In genomic region chr1:25782608-25783201, GRCh38 we compare ENCODE assay signal across 2 cellular contexts.
TF ChIP-seq lines count a peak whose summit lies in the region.

No MANE protein-coding gene starts in this region.

TF ChIP-seq in HEK293, 187 proteins besides CTCF, POLR2A, EP300 and RAD21 (continued from another document and continues in another):
- TF ChIP-seq ZBTB26 (tag by site-specific recombination; optimal IDR thresholded peaks at IDR 0.05) (no peak), BCL11B (tag by site-specific recombination; IDR thresholded peaks at IDR 0.05; ENCODE audit: low read depth) (no peak), ZNF639 (tag by site-specific recombination; IDR thresholded peaks at IDR 0.05) (peak; percentile 47; the same call in 1 of the 2 replicates), ZEB2 (tag by site-specific recombination; IDR thresholded peaks at IDR 0.05) (peak; percentile 80; the same call in 1 of the 2 replicates), ZNF544 (tag by site-specific recombination; IDR thresholded peaks at IDR 0.05) (no peak), ZNF837 (tag by site-specific recombination; IDR thresholded peaks at IDR 0.05) (no peak), ELK4 (IDR thresholded peaks at IDR 0.05; ENCODE audit: borderline replicate concordance, low read depth, low read length) (no peak), FEZF1 (tag by site-specific recombination; IDR thresholded peaks at IDR 0.05) (peak; percentile 53; the same call in 1 of the 2 replicates), ZNF704 (tag by site-specific recombination; IDR thresholded peaks at IDR 0.05) (no peak), ZNF629 (tag by site-specific recombination; IDR thresholded peaks at IDR 0.05) (peak; percentile 92), ZNF830 (tag by site-specific recombination; IDR thresholded peaks at IDR 0.05; ENCODE audit: low read depth) (no peak), ZXDB (tag by site-specific recombination; IDR thresholded peaks at IDR 0.05) (peak; percentile 69), ZBTB6 (tag by site-specific recombination; IDR thresholded peaks at IDR 0.05) (no peak), TSHZ1 (tag by site-specific recombination; IDR thresholded peaks at IDR 0.05; ENCODE audit: borderline replicate concordance) (peak; percentile 32; the same call in 1 of the 2 replicates), MYNN (tag by site-specific recombination; IDR thresholded peaks at IDR 0.05; ENCODE audit: borderline replicate concordance) (no peak)

TF ChIP-seq in K562, 482 proteins besides CTCF, POLR2A, EP300 and RAD21 (continued from another document and continues in another):
- no peak for TF ChIP-seq MBD1 (CRISPR knock-in tag; IDR thresholded peaks at IDR 0.05)
- no peak for TF ChIP-seq HDAC8 (tag; IDR thresholded peaks at IDR 0.05)
- no peak for TF ChIP-seq GATAD2B (IDR thresholded peaks at IDR 0.05; ENCODE audit: borderline replicate concordance)
- no peak for TF ChIP-seq HMG20A (CRISPR knock-in tag; conservative IDR thresholded peaks at IDR 0.05)
- TF ChIP-seq KDM5B (IDR thresholded peaks at IDR 0.05; ENCODE audit: insufficient replicate concordance, low read depth, low read length): no peak
- no peak for TF ChIP-seq E2F5 (CRISPR knock-in tag; IDR thresholded peaks at IDR 0.05)
- TF ChIP-seq ZNF407 (IDR thresholded peaks at IDR 0.05; ENCODE audit: low read depth): no peak
- peak; percentile 90 for TF ChIP-seq L3MBTL2 (IDR thresholded peaks at IDR 0.05)
- no peak for TF ChIP-seq ZKSCAN1 (IDR thresholded peaks at IDR 0.05; ENCODE audit: low read depth, low read length)
- no peak for TF ChIP-seq BRF2 (IDR thresholded peaks at IDR 0.05; ENCODE audit: borderline replicate concordance, insufficient read depth, insufficient read length)
- TF ChIP-seq HMGXB4 (CRISPR knock-in tag; IDR thresholded peaks at IDR 0.05): no peak
- peak; percentile 60; the same call in 1 of the 2 replicates for TF ChIP-seq ARID4B (CRISPR knock-in tag; IDR thresholded peaks at IDR 0.05)
- no peak for TF ChIP-seq ZC3H11A (IDR thresholded peaks at IDR 0.05; ENCODE audit: low read depth, low read length)
- TF ChIP-seq PTTG1 (tag; IDR thresholded peaks at IDR 0.05; ENCODE audit: low read depth): no peak
- TF ChIP-seq DIDO1 (tag; IDR thresholded peaks at IDR 0.05; ENCODE audit: low read depth): no peak
- peak; percentile 90 for TF ChIP-seq TEAD4 (IDR thresholded peaks at IDR 0.05; ENCODE audit: low read length)
- no peak for TF ChIP-seq TEAD4 (CRISPR knock-in tag; IDR thresholded peaks at IDR 0.05; ENCODE audit: borderline replicate concordance)
- no peak for TF ChIP-seq FOS (IDR thresholded peaks at IDR 0.05; ENCODE audit: extremely low read depth, insufficient read length)
- no peak for TF ChIP-seq TAF7 (tag; IDR thresholded peaks at IDR 0.05)
- no peak for TF ChIP-seq GTF2A2 (tag; IDR thresholded peaks at IDR 0.05)
- TF ChIP-seq MLX (CRISPR knock-in tag; conservative IDR thresholded peaks at IDR 0.05): no peak
- TF ChIP-seq DPF2 (IDR thresholded peaks at IDR 0.05): peak; percentile 88
- TF ChIP-seq KDM2B (CRISPR knock-in tag; IDR thresholded peaks at IDR 0.05): 0 out of 2 replicates have a peak, but pooled peaks have one; percentile 37
- peak in 1 of 2 experiments; percentile 67; a peak in 1 of 4 replicates for TF ChIP-seq TRIM24 (IDR thresholded peaks at IDR 0.05)
- peak; percentile 84; the same call in 1 of the 2 replicates for TF ChIP-seq ESRRA (IDR thresholded peaks at IDR 0.05; ENCODE audit: borderline replicate concordance, low read depth)
- TF ChIP-seq CGGBP1 (CRISPR knock-in tag; IDR thresholded peaks at IDR 0.05): no peak
- no peak for TF ChIP-seq CREB5 (CRISPR knock-in tag; IDR thresholded peaks at IDR 0.05)
